Comparison of ENCODE assay signal across 31 cellular contexts in genomic region chr11:69811431-69811830, GRCh38. TPM values are rescaled to one million over a fixed set of nuclear protein-coding genes. Genes with fewer than 3 reads are reported as not detected.
A peak's percentile ranks its signal among the peaks of the same experiment; 100 is the strongest.
DNase-seq lines count a peak whose midpoint lies in the region; ATAC-seq, FAIRE-seq and TF ChIP-seq lines count a peak whose summit lies in the region.
"Had no signal": no experiment of that assay in that cellular context is flagged by ENCODE, and none has a peak within 500 bp of the region (broad histone marks: within the 10 kb centered on the region; RNA-seq: fewer than 3 reads in every experiment).

No MANE protein-coding gene starts in this region.

- FAIRE-seq in K562 (lab: Jason Lieb, UNC), result no peak
- FAIRE-seq: A204.1, GM12878, GM12892, GM18507 had no signal

- ATAC-seq in K562, result no peak
- no peak for ATAC-seq in HG02938 (IDR thresholded peaks at IDR 0.05; ENCODE audit: unreplicated experiment)
- ATAC-seq: GM12878 had no signal

- H3K36me3 Mint-ChIP-seq in nephron progenitor cell (ENCODE audit: low read depth), result peaks cover 5% of the 10 kb centered on the region
- H3K36me3 Mint-ChIP-seq: CD14-positive monocyte; CD4-positive, alpha-beta memory T cell; CD4-positive, CD25-positive, alpha-beta regulatory T cell; CD8-positive, alpha-beta memory T cell had no signal

- H3K4me2 ChIP-seq in K562 (ENCODE audit: insufficient read depth, low read length), result no peak overlapping the region
- no peak overlapping the region for H3K4me2 ChIP-seq in neuronal stem cell (ENCODE audit: insufficient read depth, low read length, poor library complexity, severe bottlenecking)
- H3K4me2 ChIP-seq: BLaER1 had no signal

- TF ChIP-seq CTCF in K562 (IDR thresholded peaks at IDR 0.05 in 2 of 3, conservative IDR thresholded peaks at IDR 0.05 in 1 of 3; ENCODE audit: insufficient read depth in 2 of 3, low read depth in 1 of 3, low read length in 3 of 3) (no peak), nephron progenitor cell (IDR thresholded peaks at IDR 0.05) (no peak), WERI-Rb-1 (IDR thresholded peaks at IDR 0.05; ENCODE audit: low read depth, low read length) (no peak)

- H4K20me1 ChIP-seq in K562 (replicated peaks; ENCODE audit: control insufficient read depth, insufficient read depth, low read length), result peaks cover 22% of the 10 kb centered on the region; the same call in 1 of the 2 replicates

- CTCF ChIA-PET in K562 (lab: Yijun Ruan, JAX; ENCODE audit: low intra/inter-chr PET ratio), result no interaction called here

- no peak for TF ChIP-seq POLR2A in K562 (conservative IDR thresholded peaks at IDR 0.05)

- intact Hi-C loops in K562 (cut with micrococcal nuclease), result no loop called here

- no peaks in the 10 kb centered on the region for H3K9me1 ChIP-seq in K562 (ENCODE audit: control insufficient read depth, insufficient read depth, low read length)

- H3K4ac ChIP-seq in neuronal stem cell (ENCODE audit: low read length), result no peak overlapping the region

- BruUV-seq in K562 (replicated peaks; lab: Mats Ljungman, UMichigan), result no TSS peak

- H3K27ac ChIP-seq in K562 (ENCODE audit: extremely low read depth, low read depth, low read length) (no peak overlapping the region), neuronal stem cell (replicated peaks; ENCODE audit: low read length) (no peak overlapping the region), WERI-Rb-1 (no peak overlapping the region)
- H3K27ac ChIP-seq: BLaER1 had no signal

- 0% methylated on average over 3 of the region's 3 CpGs for WGBS in K562 (ENCODE audit: insufficient coverage, low coverage, missing lambda C conversion rate)
- no CpG with 5 or more reads among the region's 3 CpGs for WGBS in neuronal stem cell (ENCODE audit: extremely low coverage in 2 of 2, insufficient read length in 2 of 2, insufficient replicate concordance in 1 of 2), 2 donors

- H3K79me1 ChIP-seq in neuronal stem cell (ENCODE audit: low read depth, low read length), result no peaks in the 10 kb centered on the region

- H2AK5ac ChIP-seq in neuronal stem cell (ENCODE audit: low read depth, low read length), result no peak overlapping the region

- H3K36me3 ChIP-seq in K562 (ENCODE audit: control insufficient read depth, insufficient read depth, low read length) (no peaks in the 10 kb centered on the region), neuronal stem cell (replicated peaks in 1 of 2; ENCODE audit: control insufficient read depth in 2 of 2, insufficient read depth in 2 of 2, low read length in 2 of 2) (no peaks in the 10 kb centered on the region), WERI-Rb-1 (no peaks in the 10 kb centered on the region)
- H3K36me3 ChIP-seq: BE2C, BLaER1 had no signal

- H3K9me3 Mint-ChIP-seq in nephron progenitor cell, result no peaks in the 10 kb centered on the region
- H3K9me3 Mint-ChIP-seq: CD14-positive monocyte; CD8-positive, alpha-beta memory T cell had no signal

- H3K4me1 Mint-ChIP-seq in nephron progenitor cell, result peaks cover 37% of the 10 kb centered on the region
- H3K4me1 Mint-ChIP-seq: CD14-positive monocyte; CD4-positive, CD25-positive, alpha-beta regulatory T cell; CD8-positive, alpha-beta memory T cell had no signal

- H3K9me3 ChIP-seq in K562 (replicated peaks; ENCODE audit: control insufficient read depth, insufficient read depth, low read depth, low read length) (no peaks in the 10 kb centered on the region), neuronal stem cell (replicated peaks in 1 of 2; ENCODE audit: control insufficient read depth in 2 of 2, insufficient read depth in 1 of 2, low read depth in 1 of 2, low read length in 2 of 2) (peaks cover 0 to 4% of the 10 kb centered on the region in 2 donors), WERI-Rb-1 (ENCODE audit: severe bottlenecking) (no peaks in the 10 kb centered on the region)
- H3K9me3 ChIP-seq: BE2C, BLaER1 had no signal

- H3K9ac ChIP-seq in K562 (ENCODE audit: insufficient read depth in 1 of 2, low read depth in 2 of 2, low read length in 2 of 2), result no peak overlapping the region
- no peak overlapping the region for H3K9ac ChIP-seq in neuronal stem cell (ENCODE audit: low read depth, low read length, poor library complexity)
- H3K9ac ChIP-seq: BLaER1 had no signal

- H2AFZ ChIP-seq in K562 (ENCODE audit: low read depth, low read length), result no peak overlapping the region
- H2AFZ ChIP-seq in neuronal stem cell (ENCODE audit: low read length), result peak overlapping the region; percentile 0

- no peak overlapping the region for H4K8ac ChIP-seq in neuronal stem cell (ENCODE audit: low read depth, low read length)

- H2BK15ac ChIP-seq in neuronal stem cell (ENCODE audit: low read length), result peak overlapping the region; percentile 3

- H3K4me1 ChIP-seq in K562 (replicated peaks in 1 of 2; ENCODE audit: control insufficient read depth in 2 of 2, insufficient read depth in 2 of 2, low read length in 2 of 2) (peaks cover 0 to 7% of the 10 kb centered on the region in 2 experiments; a peak in 1 of 5 replicates), neuronal stem cell (ENCODE audit: control insufficient read depth in 2 of 2, insufficient read depth in 1 of 2, low read depth in 1 of 2, low read length in 2 of 2) (peaks cover 21 to 31% of the 10 kb centered on the region in 2 donors)
- H3K4me1 ChIP-seq: BLaER1 had no signal

- DNase-seq in K562 (ENCODE audit: extremely low read depth in 1 of 4, low spot score in 3 of 4), result no peak
- no peak for DNase-seq in nephron progenitor cell
- no peak for DNase-seq in neuronal stem cell (ENCODE audit: low spot score)
- DNase-seq in WERI-Rb-1, result no peak
- no peak for DNase-seq in T1000 (lab: John Stamatoyannopoulos, UW)
- DNase-seq: 8988T; ACHN; BE2C; C1 segment of cervical spinal cord; CD4-positive, alpha-beta memory T cell; CD4-positive, CD25-positive, alpha-beta regulatory T cell; CD8-positive, alpha-beta memory T cell; COR-L47; DMS 273 treated with DMSO at 0.1 percent for 48 hours; DMS153; DMS53; DMS79; DND-41; EL; GDM1 had no signal

- no peak overlapping the region for H3K14ac ChIP-seq in neuronal stem cell (ENCODE audit: low read length)

- H3K4me3 Mint-ChIP-seq in nephron progenitor cell, result peak overlapping the region; percentile 34
- H3K4me3 Mint-ChIP-seq: CD14-positive monocyte; CD4-positive, alpha-beta memory T cell; CD4-positive, CD25-positive, alpha-beta regulatory T cell; CD8-positive, alpha-beta memory T cell had no signal

- no peak overlapping the region for H3K23ac ChIP-seq in neuronal stem cell (ENCODE audit: low read depth, low read length, poor library complexity)

- no peaks in the 10 kb centered on the region for H3K79me2 ChIP-seq in K562 (ENCODE audit: control insufficient read depth, insufficient read depth, low read length)

- no peak for TF ChIP-seq EP300 in K562 (IDR thresholded peaks at IDR 0.05; ENCODE audit: low read length)

- in situ Hi-C loops in K562 (cut with MboI), result no loop called here

- H4K91ac ChIP-seq in neuronal stem cell (ENCODE audit: low read depth, low read length, poor library complexity), result no peak overlapping the region

- H2BK12ac ChIP-seq in neuronal stem cell (ENCODE audit: low read length), result no peak overlapping the region

- POLR2A ChIA-PET in K562 (lab: Yijun Ruan, JAX), result no interaction called here

- no peak overlapping the region for H2BK5ac ChIP-seq in neuronal stem cell (ENCODE audit: low read length)

- H3K27me3 ChIP-seq in K562 (ENCODE audit: control insufficient read depth in 2 of 2, insufficient read depth in 2 of 2, low read length in 2 of 2), result peaks cover 20 to 61% of the 10 kb centered on the region in 2 experiments; a peak in 3 of 5 replicates
- H3K27me3 ChIP-seq in neuronal stem cell (ENCODE audit: control insufficient read depth in 3 of 3, insufficient read depth in 3 of 3, low read depth in 1 of 3, low read length in 3 of 3), result peaks cover 3 to 23% (median 17%) of the 10 kb centered on the region in 3 experiments
- peaks cover 38% of the 10 kb centered on the region for H3K27me3 ChIP-seq in WERI-Rb-1 (ENCODE audit: insufficient read depth, low read depth, severe bottlenecking)

- no peak for TF ChIP-seq RAD21 in K562 (CRISPR knock-in tag; conservative IDR thresholded peaks at IDR 0.05 in 1 of 2, IDR thresholded peaks at IDR 0.05 in 1 of 2)

- no peak overlapping the region for H2BK120ac ChIP-seq in neuronal stem cell (ENCODE audit: low read depth, low read length)

- H3K18ac ChIP-seq in neuronal stem cell (ENCODE audit: low read length), result no peak overlapping the region

- H3K27ac Mint-ChIP-seq in nephron progenitor cell, result no peak overlapping the region
- H3K27ac Mint-ChIP-seq: CD14-positive monocyte; CD4-positive, alpha-beta memory T cell; CD4-positive, CD25-positive, alpha-beta regulatory T cell; CD8-positive, alpha-beta memory T cell had no signal

- H3K27me3 Mint-ChIP-seq in nephron progenitor cell (ENCODE audit: low read depth, poor library complexity), result peaks cover 25% of the 10 kb centered on the region

- H3K4me3 ChIP-seq in K562, result no peak overlapping the region
- H3K4me3 ChIP-seq in neuronal stem cell (ENCODE audit: low read length in 2 of 2), result no peak overlapping the region
- no peak overlapping the region for H3K4me3 ChIP-seq in WERI-Rb-1 (ENCODE audit: low read depth, low read length)
- H3K4me3 ChIP-seq: BLaER1, GM12878 had no signal

RNA-seq across cellular contexts. Expression of gene FGF3, which starts 7.8 kb away (rescaled TPM):
- not detected in 2 replicates for total RNA-seq in K562 (2011; cell fraction: chromatin; rRNA removed; ENCODE audit: low replicate concordance)
- not detected in 2 replicates for total RNA-seq in K562 (2011; cell fraction: nucleolus; rRNA removed)
- total RNA-seq in K562 (2011; cell fraction: nucleoplasm; rRNA removed), result not detected in 2 replicates
- total RNA-seq in K562 (2014; rRNA removed) (not detected in 2 replicates), K562 (2014; rRNA removed; fragmentation: Illumina TruSeq; extraction: Trizol) (not detected in 2 replicates), K562 (2015; rRNA removed; fragmentation: Illumina TruSeq; extraction: Trizol) (not detected in 2 replicates), K562 (2021) (not detected in 2 replicates)
- polyA plus RNA-seq in K562 (2011; rRNA removed) (not detected in 2 replicates), K562 (2014; fragmentation: Illumina TruSeq; extraction: Trizol) (not detected in 2 replicates), K562 (2014; fragmentation: Nextera tagmentation; extraction: Ambion mirVana) (not detected), K562 (2014; rRNA removed) (not detected in 2 replicates)
- polyA plus RNA-seq in K562 (2011; cell fraction: cytosol; rRNA removed), result not detected in 2 replicates
- not detected in 2 replicates for polyA plus RNA-seq in K562 (2011; cell fraction: nucleus; rRNA removed)
- not detected in 2 replicates for polyA plus RNA-seq in K562 (2012)
- polyA minus RNA-seq in K562 (2011; rRNA and poly(A)+ RNA removed), result not detected in 2 replicates
- polyA minus RNA-seq in K562 (2011; cell fraction: cytosol; rRNA and poly(A)+ RNA removed), result not detected in 2 replicates
- polyA minus RNA-seq in K562 (2011; cell fraction: nucleus; rRNA and poly(A)+ RNA removed), result not detected in 2 replicates
- 0.13 TPM for polyA plus RNA-seq in neuronal stem cell (2013, experiment 1 of 2)
- 0.26 TPM for polyA plus RNA-seq in neuronal stem cell (2013, experiment 2 of 2)
- total RNA-seq: A673; CD4-positive, alpha-beta memory T cell; CD4-positive, CD25-positive, alpha-beta regulatory T cell; CD8-positive, alpha-beta memory T cell; Daoy; G401; GM12878 had no signal
- polyA plus RNA-seq: AG04450; CD14-positive monocyte; CD4-positive, alpha-beta memory T cell; CD4-positive, CD25-positive, alpha-beta regulatory T cell; CD8-positive, alpha-beta memory T cell; GM12878 had no signal

RNA-seq across cellular contexts. Expression of gene FGF4, which starts 36.3 kb away (rescaled TPM):
- not detected in 2 replicates for total RNA-seq in K562 (2011; cell fraction: chromatin; rRNA removed; ENCODE audit: low replicate concordance)
- not detected in 2 replicates for total RNA-seq in K562 (2011; cell fraction: nucleolus; rRNA removed)
- total RNA-seq in K562 (2011; cell fraction: nucleoplasm; rRNA removed), result not detected in 2 replicates
- total RNA-seq in K562 (2014; rRNA removed) (not detected in 2 replicates), K562 (2014; rRNA removed; fragmentation: Illumina TruSeq; extraction: Trizol) (not detected in 2 replicates), K562 (2015; rRNA removed; fragmentation: Illumina TruSeq; extraction: Trizol) (not detected in 2 replicates), K562 (2021) (not detected in 2 replicates)
- polyA plus RNA-seq in K562 (2011; rRNA removed) (not detected in 2 replicates), K562 (2014; fragmentation: Illumina TruSeq; extraction: Trizol) (not detected in 2 replicates), K562 (2014; fragmentation: Nextera tagmentation; extraction: Ambion mirVana) (not detected), K562 (2014; rRNA removed) (not detected in 2 replicates)
- not detected in 2 replicates for polyA plus RNA-seq in K562 (2011; cell fraction: cytosol; rRNA removed)
- polyA plus RNA-seq in K562 (2011; cell fraction: nucleus; rRNA removed), result not detected in 2 replicates
- polyA plus RNA-seq in K562 (2012), result not detected in 2 replicates
- not detected in 2 replicates for polyA minus RNA-seq in K562 (2011; rRNA and poly(A)+ RNA removed)
- polyA minus RNA-seq in K562 (2011; cell fraction: cytosol; rRNA and poly(A)+ RNA removed), result not detected in 2 replicates
- not detected in 2 replicates for polyA minus RNA-seq in K562 (2011; cell fraction: nucleus; rRNA and poly(A)+ RNA removed)
- polyA plus RNA-seq in neuronal stem cell (2013, experiment 1 of 2), result 0.06 TPM
- polyA plus RNA-seq in neuronal stem cell (2013, experiment 2 of 2), result 0.06 TPM
- total RNA-seq: A673; CD4-positive, alpha-beta memory T cell; CD4-positive, CD25-positive, alpha-beta regulatory T cell; CD8-positive, alpha-beta memory T cell; Daoy; G401; GM12878 had no signal
- polyA plus RNA-seq: AG04450; CD14-positive monocyte; CD4-positive, alpha-beta memory T cell; CD4-positive, CD25-positive, alpha-beta regulatory T cell; CD8-positive, alpha-beta memory T cell; GM12878 had no signal
